ENCODE assay signal across 17 cellular contexts in genomic region chr1:232045571-232045970, GRCh38.
A peak's percentile ranks its signal among the peaks of the same experiment; 100 is the strongest.
DNase-seq lines count a peak whose midpoint lies in the region; ATAC-seq and TF ChIP-seq lines count a peak whose summit lies in the region.
"Had no signal": no experiment of that assay in that cellular context is flagged by ENCODE, and none has a peak within 500 bp of the region (broad histone marks: within the 10 kb centered on the region; RNA-seq: fewer than 3 reads in every experiment).

No MANE protein-coding gene starts in this region.

- POLR2A ChIA-PET in WTC11 (lab: Charles Lee) = no interaction called here

- H3K9me3 ChIP-seq in uterus = no peaks in the 10 kb centered on the region
- H3K9me3 ChIP-seq: HAP-1 had no signal

- no peaks in the 10 kb centered on the region for H3K36me3 Mint-ChIP-seq in WTC11
- H3K36me3 Mint-ChIP-seq: CD4-positive, alpha-beta memory T cell had no signal

- H3K4me3 ChIP-seq in fibroblast of the aortic adventitia (ENCODE audit: low read depth, low read length) (no peak overlapping the region), uterus (no peak overlapping the region)
- H3K4me3 ChIP-seq: HAP-1, SK-N-MC had no signal

- H3K4me1 ChIP-seq in uterus = no peaks in the 10 kb centered on the region
- H3K4me1 ChIP-seq: HAP-1 had no signal

- H3K27me3 ChIP-seq in uterus = no peaks in the 10 kb centered on the region

- peak overlapping the region; percentile 78 for H3K27ac Mint-ChIP-seq in WTC11
- H3K27ac Mint-ChIP-seq: CD4-positive, alpha-beta memory T cell had no signal

- H3K36me3 ChIP-seq in uterus = no peaks in the 10 kb centered on the region
- H3K36me3 ChIP-seq: HAP-1 had no signal

- no peak for TF ChIP-seq POLR2A in uterus (IDR thresholded peaks at IDR 0.05)

- intact Hi-C loops in uterus (cut with DNase I; ENCODE audit: low total_unique reads) = no loop called here

- CTCF ChIA-PET in WTC11 (lab: Charles Lee) = no interaction called here

- H3K9me3 Mint-ChIP-seq in WTC11 = peaks cover 10% of the 10 kb centered on the region

- peak; percentile 5 for DNase-seq in NCI-H2171 treated with DMSO at 0.1 percent for 48 hours (lab: John Stamatoyannopoulos, UW)
- no peak for DNase-seq in NCI-H2171 (lab: John Stamatoyannopoulos, UW)
- no peak for DNase-seq in WTC11 (ENCODE audit: low spot score)
- peak; percentile 2 for DNase-seq in fibroblast of the aortic adventitia (ENCODE audit: low read depth)
- no peak for DNase-seq in OCI-M2 (lab: John Stamatoyannopoulos, UW; ENCODE audit: unreplicated experiment)
- DNase-seq in uterus = no peak
- DNase-seq: 8988T; CD4-positive, alpha-beta memory T cell; NCI-H1436; NCI-H2029; NK-92 treated with Interleukin-12 subunit alpha and Interleukin-12 subunit beta, amount 100 ng/mL, for 24 hours had no signal

- no peak for ATAC-seq in WTC11
- ATAC-seq in GM18870 (IDR thresholded peaks at IDR 0.05; ENCODE audit: unreplicated experiment) = no peak
- ATAC-seq in GM19463 (IDR thresholded peaks at IDR 0.05; ENCODE audit: unreplicated experiment) = no peak
- ATAC-seq: Right ventricle myocardium inferior had no signal

- peaks cover 41% of the 10 kb centered on the region for H3K4me1 Mint-ChIP-seq in WTC11
- H3K4me1 Mint-ChIP-seq: CD4-positive, alpha-beta memory T cell had no signal

- H3K27ac ChIP-seq in uterus = no peak overlapping the region
- H3K27ac ChIP-seq: HL-60, SK-N-MC had no signal

- H3K27me3 Mint-ChIP-seq in WTC11 (ENCODE audit: low read depth) = peaks cover 2% of the 10 kb centered on the region; the same call in 1 of the 2 replicates

- TF ChIP-seq CTCF in WTC11 (IDR thresholded peaks at IDR 0.05) (no peak), fibroblast of the aortic adventitia (IDR thresholded peaks at IDR 0.05; ENCODE audit: insufficient read depth, low read length) (no peak), uterus (IDR thresholded peaks at IDR 0.05) (no peak)

- peak overlapping the region; percentile 4 for H3K4me3 Mint-ChIP-seq in WTC11

TF ChIP-seq in WTC11, 78 proteins besides CTCF, POLR2A, EP300 and RAD21:
- TF ChIP-seq NR3C1 (CRISPR knock-in tag; conservative IDR thresholded peaks at IDR 0.05; ENCODE audit: low read depth) (no peak), RELA (CRISPR knock-in tag; IDR thresholded peaks at IDR 0.05; ENCODE audit: borderline replicate concordance) (no peak), EMX1 (CRISPR knock-in tag; IDR thresholded peaks at IDR 0.05) (no peak), GABPB1 (CRISPR knock-in tag; IDR thresholded peaks at IDR 0.05) (no peak), E2F5 (CRISPR knock-in tag; IDR thresholded peaks at IDR 0.05) (no peak), SMAD4 (CRISPR knock-in tag; IDR thresholded peaks at IDR 0.05) (no peak), FOXP1 (CRISPR knock-in tag; IDR thresholded peaks at IDR 0.05; ENCODE audit: borderline replicate concordance) (no peak), MXD4 (CRISPR knock-in tag; IDR thresholded peaks at IDR 0.05; ENCODE audit: borderline replicate concordance) (no peak)
- TF ChIP-seq, protein P1, sequence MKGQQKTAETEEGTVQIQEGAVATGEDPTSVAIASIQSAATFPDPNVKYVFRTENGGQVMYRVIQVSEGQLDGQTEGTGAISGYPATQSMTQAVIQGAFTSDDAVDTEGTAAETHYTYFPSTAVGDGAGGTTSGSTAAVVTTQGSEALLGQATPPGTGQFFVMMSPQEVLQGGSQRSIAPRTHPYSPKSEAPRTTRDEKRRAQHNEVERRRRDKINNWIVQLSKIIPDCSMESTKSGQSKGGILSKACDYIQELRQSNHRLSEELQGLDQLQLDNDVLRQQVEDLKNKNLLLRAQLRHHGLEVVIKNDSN (CRISPR knock-in tag; IDR thresholded peaks at IDR 0.05) = no peak
- TF ChIP-seq, protein P2, sequence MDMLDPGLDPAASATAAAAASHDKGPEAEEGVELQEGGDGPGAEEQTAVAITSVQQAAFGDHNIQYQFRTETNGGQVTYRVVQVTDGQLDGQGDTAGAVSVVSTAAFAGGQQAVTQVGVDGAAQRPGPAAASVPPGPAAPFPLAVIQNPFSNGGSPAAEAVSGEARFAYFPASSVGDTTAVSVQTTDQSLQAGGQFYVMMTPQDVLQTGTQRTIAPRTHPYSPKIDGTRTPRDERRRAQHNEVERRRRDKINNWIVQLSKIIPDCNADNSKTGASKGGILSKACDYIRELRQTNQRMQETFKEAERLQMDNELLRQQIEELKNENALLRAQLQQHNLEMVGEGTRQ (CRISPR knock-in tag; IDR thresholded peaks at IDR 0.05) = no peak
- TF ChIP-seq, protein P3, sequence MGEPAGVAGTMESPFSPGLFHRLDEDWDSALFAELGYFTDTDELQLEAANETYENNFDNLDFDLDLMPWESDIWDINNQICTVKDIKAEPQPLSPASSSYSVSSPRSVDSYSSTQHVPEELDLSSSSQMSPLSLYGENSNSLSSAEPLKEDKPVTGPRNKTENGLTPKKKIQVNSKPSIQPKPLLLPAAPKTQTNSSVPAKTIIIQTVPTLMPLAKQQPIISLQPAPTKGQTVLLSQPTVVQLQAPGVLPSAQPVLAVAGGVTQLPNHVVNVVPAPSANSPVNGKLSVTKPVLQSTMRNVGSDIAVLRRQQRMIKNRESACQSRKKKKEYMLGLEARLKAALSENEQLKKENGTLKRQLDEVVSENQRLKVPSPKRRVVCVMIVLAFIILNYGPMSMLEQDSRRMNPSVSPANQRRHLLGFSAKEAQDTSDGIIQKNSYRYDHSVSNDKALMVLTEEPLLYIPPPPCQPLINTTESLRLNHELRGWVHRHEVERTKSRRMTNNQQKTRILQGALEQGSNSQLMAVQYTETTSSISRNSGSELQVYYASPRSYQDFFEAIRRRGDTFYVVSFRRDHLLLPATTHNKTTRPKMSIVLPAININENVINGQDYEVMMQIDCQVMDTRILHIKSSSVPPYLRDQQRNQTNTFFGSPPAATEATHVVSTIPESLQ (CRISPR knock-in tag; IDR thresholded peaks at IDR 0.05) = no peak
TF ChIP-seq in WTC11: peak in this region for 0.

Comparison
In these comparisons a context has a peak if more than half of its experiments do, and no peak if none do; other contexts are left out.
1. DNase-seq: peak in NCI-H2171 treated with DMSO at 0.1 percent for 48 hours (single experiment) and fibroblast of the aortic adventitia (single experiment); none in NCI-H2171 (single experiment), WTC11 (single experiment), OCI-M2 (single experiment) and uterus (0 of 2).